In the genomic region with DNA sequence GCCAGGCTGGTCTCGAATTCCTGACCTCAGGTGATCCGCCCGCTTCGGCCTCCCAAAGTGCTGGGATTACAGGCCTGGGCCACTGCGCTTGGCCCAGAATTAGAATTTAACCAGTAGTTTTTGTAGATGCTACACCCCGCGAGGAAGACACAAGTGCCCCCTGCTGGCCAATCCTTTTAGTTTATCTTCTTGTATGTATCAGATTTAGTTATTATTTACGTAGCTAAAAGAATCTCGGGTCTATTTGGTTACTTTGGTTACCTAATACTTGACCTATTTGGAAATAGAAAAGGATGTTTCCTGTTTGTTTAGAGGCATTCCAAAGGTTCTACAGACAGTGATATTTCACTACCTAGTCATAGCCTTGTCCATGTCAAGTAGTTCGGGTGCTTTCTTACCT, we compare ENCODE assay signal across 1 cellular context.
TF ChIP-seq lines count a peak whose summit lies in the region.

No MANE protein-coding gene starts in this region.

TF ChIP-seq in GM23338, 12 proteins besides CTCF, POLR2A, EP300 and RAD21 (continued from another document):
- TF ChIP-seq, protein P1, sequence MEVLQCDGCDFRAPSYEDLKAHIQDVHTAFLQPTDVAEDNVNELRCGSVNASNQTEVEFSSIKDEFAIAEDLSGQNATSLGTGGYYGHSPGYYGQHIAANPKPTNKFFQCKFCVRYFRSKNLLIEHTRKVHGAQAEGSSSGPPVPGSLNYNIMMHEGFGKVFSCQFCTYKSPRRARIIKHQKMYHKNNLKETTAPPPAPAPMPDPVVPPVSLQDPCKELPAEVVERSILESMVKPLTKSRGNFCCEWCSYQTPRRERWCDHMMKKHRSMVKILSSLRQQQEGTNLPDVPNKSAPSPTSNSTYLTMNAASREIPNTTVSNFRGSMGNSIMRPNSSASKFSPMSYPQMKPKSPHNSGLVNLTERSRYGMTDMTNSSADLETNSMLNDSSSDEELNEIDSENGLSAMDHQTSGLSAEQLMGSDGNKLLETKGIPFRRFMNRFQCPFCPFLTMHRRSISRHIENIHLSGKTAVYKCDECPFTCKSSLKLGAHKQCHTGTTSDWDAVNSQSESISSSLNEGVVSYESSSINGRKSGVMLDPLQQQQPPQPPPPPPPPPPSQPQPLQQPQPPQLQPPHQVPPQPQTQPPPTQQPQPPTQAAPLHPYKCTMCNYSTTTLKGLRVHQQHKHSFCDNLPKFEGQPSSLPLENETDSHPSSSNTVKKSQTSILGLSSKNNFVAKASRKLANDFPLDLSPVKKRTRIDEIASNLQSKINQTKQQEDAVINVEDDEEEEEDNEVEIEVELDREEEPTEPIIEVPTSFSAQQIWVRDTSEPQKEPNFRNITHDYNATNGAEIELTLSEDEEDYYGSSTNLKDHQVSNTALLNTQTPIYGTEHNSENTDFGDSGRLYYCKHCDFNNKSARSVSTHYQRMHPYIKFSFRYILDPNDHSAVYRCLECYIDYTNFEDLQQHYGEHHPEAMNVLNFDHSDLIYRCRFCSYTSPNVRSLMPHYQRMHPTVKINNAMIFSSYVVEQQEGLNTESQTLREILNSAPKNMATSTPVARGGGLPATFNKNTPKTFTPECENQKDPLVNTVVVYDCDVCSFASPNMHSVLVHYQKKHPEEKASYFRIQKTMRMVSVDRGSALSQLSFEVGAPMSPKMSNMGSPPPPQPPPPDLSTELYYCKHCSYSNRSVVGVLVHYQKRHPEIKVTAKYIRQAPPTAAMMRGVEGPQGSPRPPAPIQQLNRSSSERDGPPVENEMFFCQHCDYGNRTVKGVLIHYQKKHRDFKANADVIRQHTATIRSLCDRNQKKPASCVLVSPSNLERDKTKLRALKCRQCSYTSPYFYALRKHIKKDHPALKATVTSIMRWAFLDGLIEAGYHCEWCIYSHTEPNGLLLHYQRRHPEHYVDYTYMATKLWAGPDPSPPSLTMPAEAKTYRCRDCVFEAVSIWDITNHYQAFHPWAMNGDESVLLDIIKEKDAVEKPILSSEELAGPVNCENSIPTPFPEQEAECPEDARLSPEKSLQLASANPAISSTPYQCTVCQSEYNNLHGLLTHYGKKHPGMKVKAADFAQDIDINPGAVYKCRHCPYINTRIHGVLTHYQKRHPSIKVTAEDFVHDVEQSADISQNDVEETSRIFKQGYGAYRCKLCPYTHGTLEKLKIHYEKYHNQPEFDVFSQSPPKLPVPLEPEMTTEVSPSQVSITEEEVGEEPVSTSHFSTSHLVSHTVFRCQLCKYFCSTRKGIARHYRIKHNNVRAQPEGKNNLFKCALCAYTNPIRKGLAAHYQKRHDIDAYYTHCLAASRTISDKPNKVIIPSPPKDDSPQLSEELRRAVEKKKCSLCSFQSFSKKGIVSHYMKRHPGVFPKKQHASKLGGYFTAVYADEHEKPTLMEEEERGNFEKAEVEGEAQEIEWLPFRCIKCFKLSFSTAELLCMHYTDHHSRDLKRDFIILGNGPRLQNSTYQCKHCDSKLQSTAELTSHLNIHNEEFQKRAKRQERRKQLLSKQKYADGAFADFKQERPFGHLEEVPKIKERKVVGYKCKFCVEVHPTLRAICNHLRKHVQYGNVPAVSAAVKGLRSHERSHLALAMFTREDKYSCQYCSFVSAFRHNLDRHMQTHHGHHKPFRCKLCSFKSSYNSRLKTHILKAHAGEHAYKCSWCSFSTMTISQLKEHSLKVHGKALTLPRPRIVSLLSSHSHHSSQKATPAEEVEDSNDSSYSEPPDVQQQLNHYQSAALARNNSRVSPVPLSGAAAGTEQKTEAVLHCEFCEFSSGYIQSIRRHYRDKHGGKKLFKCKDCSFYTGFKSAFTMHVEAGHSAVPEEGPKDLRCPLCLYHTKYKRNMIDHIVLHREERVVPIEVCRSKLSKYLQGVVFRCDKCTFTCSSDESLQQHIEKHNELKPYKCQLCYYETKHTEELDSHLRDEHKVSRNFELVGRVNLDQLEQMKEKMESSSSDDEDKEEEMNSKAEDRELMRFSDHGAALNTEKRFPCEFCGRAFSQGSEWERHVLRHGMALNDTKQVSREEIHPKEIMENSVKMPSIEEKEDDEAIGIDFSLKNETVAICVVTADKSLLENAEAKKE (CRISPR knock-in tag; IDR thresholded peaks at IDR 0.05): no peak
- no peak for TF ChIP-seq JUNB (IDR thresholded peaks at IDR 0.05; ENCODE audit: unreplicated experiment)
